In the genomic region with DNA sequence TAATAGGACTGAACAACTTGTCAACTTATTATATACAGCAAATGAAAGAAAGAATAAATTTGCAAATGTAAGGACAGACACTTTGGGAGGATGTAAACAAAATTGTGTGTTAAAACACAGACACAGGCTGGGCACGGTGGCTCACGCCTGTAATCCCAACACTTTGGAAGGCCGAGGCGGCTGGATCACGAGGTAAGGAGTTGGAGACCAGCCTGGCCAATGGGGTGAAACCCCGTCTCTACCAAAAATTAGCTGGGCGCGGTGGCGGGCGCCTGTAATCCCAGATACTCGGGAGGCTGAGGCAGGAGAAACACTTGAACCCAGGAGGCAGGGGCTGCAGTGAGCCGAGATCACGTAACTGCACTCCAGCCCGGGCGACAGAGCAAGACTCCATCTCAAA, we compare ENCODE assay signal across 2 cellular contexts.
TF ChIP-seq lines count a peak whose summit lies in the region.
"Not testable (repeated sequence)": the region's sequence is repeated elsewhere in the genome, so short reads cannot be mapped to it uniquely, and the experiment has no call there.

No MANE protein-coding gene starts in this region.

TF ChIP-seq in A549, 52 proteins besides CTCF, POLR2A, EP300 and RAD21:
- peak; percentile 53; the same call in 1 of the 2 replicates for TF ChIP-seq HOXB13 (CRISPR knock-in tag; IDR thresholded peaks at IDR 0.05; ENCODE audit: low read depth)

TF ChIP-seq in K562, 482 proteins besides CTCF, POLR2A, EP300 and RAD21:
- not testable (repeated sequence) for TF ChIP-seq NR4A1 (CRISPR knock-in tag; IDR thresholded peaks at IDR 0.05)
- 0 out of 2 replicates have a peak, but pooled peaks have one; percentile 39 for TF ChIP-seq NR4A1 (tag; IDR thresholded peaks at IDR 0.05)
TF ChIP-seq in K562: peak in this region for 1; not testable (repeated sequence) for 481.
